In the genomic region with DNA sequence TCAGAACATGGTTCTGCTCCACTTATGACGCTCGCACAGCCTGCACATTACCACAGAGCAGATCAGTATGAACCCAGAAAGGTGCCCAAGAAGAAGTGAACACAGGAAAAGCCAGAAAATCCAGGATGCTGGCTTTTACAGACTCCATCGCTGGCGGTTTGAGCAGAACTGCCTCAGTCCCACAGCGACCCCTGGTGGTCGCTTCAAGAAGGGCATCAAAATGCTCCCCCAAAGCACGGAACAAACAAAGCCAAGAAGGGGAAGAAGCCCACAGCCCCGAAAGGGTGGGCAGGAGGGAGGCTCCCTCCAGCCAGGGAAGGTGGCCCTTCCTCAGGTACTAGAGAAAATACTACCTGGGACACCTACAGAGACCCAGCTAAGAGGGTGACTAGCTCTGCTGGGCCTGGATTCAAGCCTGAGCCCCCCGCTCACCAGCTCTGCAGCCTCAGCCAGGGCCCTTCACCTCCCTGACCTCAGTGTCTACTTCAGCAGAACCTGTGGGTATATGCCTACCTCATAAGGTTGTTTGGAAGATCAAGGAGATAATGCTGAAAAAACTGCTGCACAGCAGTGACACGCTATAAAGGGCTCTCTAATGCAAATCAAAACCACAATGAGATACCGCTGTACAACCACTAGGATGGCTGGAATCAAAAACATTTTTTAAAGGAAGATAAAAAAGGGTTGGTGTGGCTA, we compare ENCODE assay signal across 8 cellular contexts.
DNase-seq lines count a peak whose midpoint lies in the region; ATAC-seq and TF ChIP-seq lines count a peak whose summit lies in the region.

No MANE protein-coding gene starts in this region.

- H3K4me1 ChIP-seq in BE2C (peaks cover 2% of the 10 kb centered on the region), adrenal gland (replicated peaks in 1 of 2) (peaks cover 0 to 9% of the 10 kb centered on the region in 2 donors), liver (ENCODE audit: control insufficient read depth in 4 of 4, insufficient read depth in 4 of 4, low read length in 3 of 4) (peaks cover 0 to 4% (median 0%) of the 10 kb centered on the region in 4 donors)

- no peak for ATAC-seq in GM18868 (IDR thresholded peaks at IDR 0.05; ENCODE audit: unreplicated experiment)
- ATAC-seq in HG03520 (IDR thresholded peaks at IDR 0.05; ENCODE audit: unreplicated experiment) = no peak

- DNase-seq in BE2C = no peak
- peak; percentile 85 for DNase-seq in H7
- DNase-seq in adrenal gland = no peak
- no peak for DNase-seq in GM19238 (ENCODE audit: insufficient read length, low spot score)
- DNase-seq in pons (ENCODE audit: low spot score) = no peak

- intact Hi-C loops in adrenal gland (cut with DNase I) = no loop called here

- no peak overlapping the region for H3K9ac ChIP-seq in liver (ENCODE audit: low read depth in 1 of 2, low read length in 2 of 2)

- no peak overlapping the region for H3K4me3 ChIP-seq in BE2C (ENCODE audit: low read depth, low read length)
- no peak overlapping the region for H3K4me3 ChIP-seq in H7 (ENCODE audit: insufficient read depth, low read depth, low read length)
- H3K4me3 ChIP-seq in adrenal gland = no peak overlapping the region
- H3K4me3 ChIP-seq in liver (ENCODE audit: low read depth in 1 of 3, low read length in 3 of 3) = no peak overlapping the region

- no peaks in the 10 kb centered on the region for H3K27me3 ChIP-seq in BE2C
- no peaks in the 10 kb centered on the region for H3K27me3 ChIP-seq in H7 (ENCODE audit: control insufficient read depth, insufficient read depth, low read length)
- H3K27me3 ChIP-seq in adrenal gland = no peaks in the 10 kb centered on the region
- no peaks in the 10 kb centered on the region for H3K27me3 ChIP-seq in liver (ENCODE audit: control insufficient read depth in 4 of 4, insufficient read depth in 4 of 4, low read length in 3 of 4)

- no peak for TF ChIP-seq POLR2A in adrenal gland (IDR thresholded peaks at IDR 0.05)

- H3K9me3 ChIP-seq in BE2C = peaks cover 5% of the 10 kb centered on the region; the same call in 1 of the 2 replicates
- H3K9me3 ChIP-seq in adrenal gland (replicated peaks in 1 of 3) = no peaks in the 10 kb centered on the region
- peaks cover 0 to 2% (median 1%) of the 10 kb centered on the region in 4 donors for H3K9me3 ChIP-seq in liver (ENCODE audit: control insufficient read depth in 4 of 4, low read length in 3 of 4)

- peak; percentile 52 to 67 for TF ChIP-seq RAD21 in liver (IDR thresholded peaks at IDR 0.05)

- H3K27ac ChIP-seq in adrenal gland = no peak overlapping the region
- H3K27ac ChIP-seq in liver (ENCODE audit: low read depth in 1 of 2, low read length in 2 of 2) = no peak overlapping the region

- TF ChIP-seq CTCF in BE2C (IDR thresholded peaks at IDR 0.05; ENCODE audit: low read depth, low read length) = peak; percentile 88
- peak in 5 of 6 experiments; percentile 33 to 56 (median 49) for TF ChIP-seq CTCF in adrenal gland (IDR thresholded peaks at IDR 0.05)
- TF ChIP-seq CTCF in liver (IDR thresholded peaks at IDR 0.05; ENCODE audit: low read depth, low read length, missing input control) = peak; percentile 46

- WGBS in adrenal gland, 4 donors = 80 to 91% (median 85%) methylated on average over 10 to 11 of the region's 11 CpGs
- 79% methylated on average over 11 of the region's 11 CpGs for WGBS in liver

- H3K36me3 ChIP-seq in BE2C (peaks cover 78% of the 10 kb centered on the region), H7 (replicated peaks; ENCODE audit: control insufficient read depth, insufficient read depth, low read length) (peaks cover 24% of the 10 kb centered on the region), adrenal gland (replicated peaks in 1 of 2) (peaks cover 0 to 56% of the 10 kb centered on the region in 2 donors), liver (ENCODE audit: control insufficient read depth in 4 of 4, insufficient read depth in 3 of 4, low read depth in 1 of 4, low read length in 3 of 4) (peaks cover 0 to 55% (median 21%) of the 10 kb centered on the region in 4 donors)

TF ChIP-seq in liver, 16 proteins besides CTCF, POLR2A, EP300 and RAD21:
- TF ChIP-seq SP1 (IDR thresholded peaks at IDR 0.05) = no peak
- TF ChIP-seq, protein P1, sequence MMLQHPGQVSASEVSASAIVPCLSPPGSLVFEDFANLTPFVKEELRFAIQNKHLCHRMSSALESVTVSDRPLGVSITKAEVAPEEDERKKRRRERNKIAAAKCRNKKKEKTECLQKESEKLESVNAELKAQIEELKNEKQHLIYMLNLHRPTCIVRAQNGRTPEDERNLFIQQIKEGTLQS (IDR thresholded peaks at IDR 0.05) = no peak
- no peak for TF ChIP-seq YY1 (IDR thresholded peaks at IDR 0.05)
- TF ChIP-seq, protein P2, sequence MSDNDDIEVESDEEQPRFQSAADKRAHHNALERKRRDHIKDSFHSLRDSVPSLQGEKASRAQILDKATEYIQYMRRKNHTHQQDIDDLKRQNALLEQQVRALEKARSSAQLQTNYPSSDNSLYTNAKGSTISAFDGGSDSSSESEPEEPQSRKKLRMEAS (IDR thresholded peaks at IDR 0.05) = no peak
- TF ChIP-seq JUND (IDR thresholded peaks at IDR 0.05) = no peak
- no peak for TF ChIP-seq RXRA (IDR thresholded peaks at IDR 0.05)
- no peak for TF ChIP-seq GABPA (IDR thresholded peaks at IDR 0.05 in 1 of 2, conservative IDR thresholded peaks at IDR 0.05 in 1 of 2)
- TF ChIP-seq NR2F2 (IDR thresholded peaks at IDR 0.05) = no peak
- TF ChIP-seq, protein P3, sequence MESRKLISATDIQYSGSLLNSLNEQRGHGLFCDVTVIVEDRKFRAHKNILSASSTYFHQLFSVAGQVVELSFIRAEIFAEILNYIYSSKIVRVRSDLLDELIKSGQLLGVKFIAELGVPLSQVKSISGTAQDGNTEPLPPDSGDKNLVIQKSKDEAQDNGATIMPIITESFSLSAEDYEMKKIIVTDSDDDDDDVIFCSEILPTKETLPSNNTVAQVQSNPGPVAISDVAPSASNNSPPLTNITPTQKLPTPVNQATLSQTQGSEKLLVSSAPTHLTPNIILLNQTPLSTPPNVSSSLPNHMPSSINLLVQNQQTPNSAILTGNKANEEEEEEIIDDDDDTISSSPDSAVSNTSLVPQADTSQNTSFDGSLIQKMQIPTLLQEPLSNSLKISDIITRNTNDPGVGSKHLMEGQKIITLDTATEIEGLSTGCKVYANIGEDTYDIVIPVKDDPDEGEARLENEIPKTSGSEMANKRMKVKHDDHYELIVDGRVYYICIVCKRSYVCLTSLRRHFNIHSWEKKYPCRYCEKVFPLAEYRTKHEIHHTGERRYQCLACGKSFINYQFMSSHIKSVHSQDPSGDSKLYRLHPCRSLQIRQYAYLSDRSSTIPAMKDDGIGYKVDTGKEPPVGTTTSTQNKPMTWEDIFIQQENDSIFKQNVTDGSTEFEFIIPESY (IDR thresholded peaks at IDR 0.05) = no peak
- TF ChIP-seq TAF1 (conservative IDR thresholded peaks at IDR 0.05) = no peak
- no peak for TF ChIP-seq HNF4A (conservative IDR thresholded peaks at IDR 0.05)
- no peak for TF ChIP-seq EGR1 (IDR thresholded peaks at IDR 0.05; ENCODE audit: low read depth in 2 of 2)
- TF ChIP-seq HNF4G (IDR thresholded peaks at IDR 0.05) = no peak
- TF ChIP-seq, protein P4, sequence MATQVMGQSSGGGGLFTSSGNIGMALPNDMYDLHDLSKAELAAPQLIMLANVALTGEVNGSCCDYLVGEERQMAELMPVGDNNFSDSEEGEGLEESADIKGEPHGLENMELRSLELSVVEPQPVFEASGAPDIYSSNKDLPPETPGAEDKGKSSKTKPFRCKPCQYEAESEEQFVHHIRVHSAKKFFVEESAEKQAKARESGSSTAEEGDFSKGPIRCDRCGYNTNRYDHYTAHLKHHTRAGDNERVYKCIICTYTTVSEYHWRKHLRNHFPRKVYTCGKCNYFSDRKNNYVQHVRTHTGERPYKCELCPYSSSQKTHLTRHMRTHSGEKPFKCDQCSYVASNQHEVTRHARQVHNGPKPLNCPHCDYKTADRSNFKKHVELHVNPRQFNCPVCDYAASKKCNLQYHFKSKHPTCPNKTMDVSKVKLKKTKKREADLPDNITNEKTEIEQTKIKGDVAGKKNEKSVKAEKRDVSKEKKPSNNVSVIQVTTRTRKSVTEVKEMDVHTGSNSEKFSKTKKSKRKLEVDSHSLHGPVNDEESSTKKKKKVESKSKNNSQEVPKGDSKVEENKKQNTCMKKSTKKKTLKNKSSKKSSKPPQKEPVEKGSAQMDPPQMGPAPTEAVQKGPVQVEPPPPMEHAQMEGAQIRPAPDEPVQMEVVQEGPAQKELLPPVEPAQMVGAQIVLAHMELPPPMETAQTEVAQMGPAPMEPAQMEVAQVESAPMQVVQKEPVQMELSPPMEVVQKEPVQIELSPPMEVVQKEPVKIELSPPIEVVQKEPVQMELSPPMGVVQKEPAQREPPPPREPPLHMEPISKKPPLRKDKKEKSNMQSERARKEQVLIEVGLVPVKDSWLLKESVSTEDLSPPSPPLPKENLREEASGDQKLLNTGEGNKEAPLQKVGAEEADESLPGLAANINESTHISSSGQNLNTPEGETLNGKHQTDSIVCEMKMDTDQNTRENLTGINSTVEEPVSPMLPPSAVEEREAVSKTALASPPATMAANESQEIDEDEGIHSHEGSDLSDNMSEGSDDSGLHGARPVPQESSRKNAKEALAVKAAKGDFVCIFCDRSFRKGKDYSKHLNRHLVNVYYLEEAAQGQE (IDR thresholded peaks at IDR 0.05) = no peak
- no peak for TF ChIP-seq FOXA2 (IDR thresholded peaks at IDR 0.05)
